ENCODE assay signal across 1 cellular context in genomic region chr14:22491683-22492483, GRCh38.
TF ChIP-seq lines count a peak whose summit lies in the region.

No MANE protein-coding gene starts in this region.

TF ChIP-seq in GM12878, 131 proteins besides CTCF, POLR2A, EP300 and RAD21 (continued from another document):
- TF ChIP-seq BCL3 (IDR thresholded peaks at IDR 0.05; ENCODE audit: borderline replicate concordance, insufficient read depth, low read depth, low read length, poor library complexity, severe bottlenecking) (peak; percentile 98), EZH2 (IDR thresholded peaks at IDR 0.05; ENCODE audit: borderline replicate concordance, control insufficient read depth, low read depth, low read length) (no peak), NFXL1 (IDR thresholded peaks at IDR 0.05; ENCODE audit: borderline replicate concordance) (no peak), KAT2A (conservative IDR thresholded peaks at IDR 0.05; ENCODE audit: control insufficient read depth, low read depth, low read length) (no peak), SP1 (IDR thresholded peaks at IDR 0.05; ENCODE audit: low read depth, low read length) (peak; percentile 65), PML (IDR thresholded peaks at IDR 0.05; ENCODE audit: low read length) (no peak), CBX3 (IDR thresholded peaks at IDR 0.05; ENCODE audit: borderline replicate concordance, low read depth) (no peak), POLR2AphosphoS5 (IDR thresholded peaks at IDR 0.05; ENCODE audit: low read length) (peak; percentile 88), ZNF217 (IDR thresholded peaks at IDR 0.05) (no peak), MEF2A (IDR thresholded peaks at IDR 0.05; ENCODE audit: insufficient read depth, low read depth, low read length) (peak; percentile 32; the same call in 1 of the 2 replicates), HDGF (IDR thresholded peaks at IDR 0.05) (no peak), SMAD1 (IDR thresholded peaks at IDR 0.05; ENCODE audit: low read depth, partially characterized antibody) (peak; percentile 84), ZBED1 (IDR thresholded peaks at IDR 0.05; ENCODE audit: borderline replicate concordance) (peak; percentile 69; the same call in 1 of the 2 replicates), TAF1 (IDR thresholded peaks at IDR 0.05; ENCODE audit: borderline replicate concordance, low read depth, low read length) (peak; percentile 66; the same call in 1 of the 2 replicates), MTA2 (IDR thresholded peaks at IDR 0.05; ENCODE audit: low read depth) (peak; percentile 64; the same call in 1 of the 2 replicates), RELB (IDR thresholded peaks at IDR 0.05; ENCODE audit: low read depth) (peak; percentile 69), FOXM1 (IDR thresholded peaks at IDR 0.05; ENCODE audit: low read depth, low read length) (no peak), SKIL (IDR thresholded peaks at IDR 0.05; ENCODE audit: low read depth, poor library complexity, severe bottlenecking) (peak; percentile 61), BHLHE40 (IDR thresholded peaks at IDR 0.05; ENCODE audit: borderline replicate concordance in 1 of 2, low read depth in 2 of 2, low read length in 1 of 2) (peak; percentile 55 to 66; a peak in 2 of 4 replicates), MAX (IDR thresholded peaks at IDR 0.05; ENCODE audit: low read depth, low read length) (no peak), NBN (IDR thresholded peaks at IDR 0.05) (peak; percentile 43), ELK1 (IDR thresholded peaks at IDR 0.05; ENCODE audit: low read depth, low read length) (no peak), CREM (IDR thresholded peaks at IDR 0.05; ENCODE audit: low read depth) (peak; percentile 79), BACH1 (IDR thresholded peaks at IDR 0.05; ENCODE audit: borderline replicate concordance) (peak; percentile 75), E2F8 (IDR thresholded peaks at IDR 0.05; ENCODE audit: low read depth, partially characterized antibody) (no peak), EGR1 (IDR thresholded peaks at IDR 0.05; ENCODE audit: borderline replicate concordance in 1 of 2, low read depth in 2 of 2, low read length in 2 of 2) (peak in 1 of 2 experiments; percentile 32; a peak in 1 of 3 replicates), NR2F1 (conservative IDR thresholded peaks at IDR 0.05) (peak; percentile 17; the same call in 1 of the 2 replicates), DPF2 (IDR thresholded peaks at IDR 0.05) (no peak), EED (IDR thresholded peaks at IDR 0.05; ENCODE audit: low read depth) (peak; percentile 93), BCL11A (IDR thresholded peaks at IDR 0.05; ENCODE audit: low read depth, low read length) (peak; percentile 63; the same call in 1 of the 2 replicates)
